In the genomic region with DNA sequence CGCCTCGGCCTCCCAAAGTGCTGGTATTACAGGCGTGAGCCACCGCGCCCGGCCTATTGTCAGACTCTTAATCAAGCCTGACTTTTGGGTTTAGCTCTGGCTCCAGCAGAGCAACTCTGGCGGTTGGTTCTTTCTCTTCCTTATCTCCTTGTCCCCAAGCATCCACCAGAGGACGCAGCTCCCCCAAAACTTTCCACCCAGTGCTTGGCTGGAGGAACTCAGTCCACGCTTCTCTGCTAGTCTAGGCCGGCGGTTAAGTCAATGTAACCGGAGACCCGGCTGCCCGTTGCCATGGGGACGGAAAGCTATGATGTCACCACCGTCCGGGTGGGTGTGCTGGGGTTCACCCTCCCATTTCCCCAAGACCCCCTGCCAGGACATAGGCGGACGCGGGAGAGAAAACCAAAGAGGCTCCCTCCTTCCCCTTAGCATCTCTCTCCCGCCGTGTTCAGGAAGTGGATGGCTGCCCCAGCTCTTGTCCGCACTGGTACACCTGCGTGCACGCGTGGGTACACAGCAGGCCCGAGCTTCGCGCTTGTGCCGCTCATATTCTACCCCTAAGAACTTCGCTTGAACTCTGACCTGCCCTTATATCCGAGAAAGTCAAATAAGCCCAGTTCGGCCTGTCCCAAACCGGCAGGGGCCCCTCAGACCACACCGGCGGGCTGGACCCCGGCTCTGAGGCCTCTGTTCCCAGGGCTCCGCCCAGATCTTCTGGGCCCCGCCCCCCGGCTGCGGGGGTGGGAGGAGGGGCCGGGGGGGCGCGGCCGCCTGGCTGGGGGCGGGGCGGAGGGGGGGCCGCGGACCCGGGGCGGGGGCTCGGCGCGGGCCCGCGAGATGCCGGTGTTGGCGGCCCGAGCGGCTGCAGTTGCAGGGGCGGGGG, we compare ENCODE assay signal across 8 cellular contexts. TPM values are rescaled to one million over a fixed set of nuclear protein-coding genes. Genes with fewer than 3 reads are reported as not detected.
DNase-seq lines count a peak whose midpoint lies in the region; ATAC-seq and TF ChIP-seq lines count a peak whose summit lies in the region.

RND2 (plus strand) TSS at position 825 of the 883 bp plus-strand sequence. CDS start 117 bp downstream, outside the sequence.

- no peaks in the 10 kb centered on the region for H3K27me3 ChIP-seq in SU-DHL-6 (ENCODE audit: low read length)

- no peak within 1 kb of the TSS for H3K27ac ChIP-seq in SU-DHL-6 (ENCODE audit: low read depth, low read length)

- H3K4me2 ChIP-seq in SU-DHL-6 (ENCODE audit: low read depth, low read length, poor library complexity, severe bottlenecking) = peak within 1 kb of the TSS; percentile 57

- ATAC-seq in GM18868 (IDR thresholded peaks at IDR 0.05; ENCODE audit: unreplicated experiment) = peak; percentile 48
- peak; percentile 61 for ATAC-seq in activated naive CD8-positive, alpha-beta T cell treated with anti-CD3 and anti-CD28 coated beads, Interleukin-2, amount 10 ng/mL, durations not matched to agents 7 days and 5 days (ENCODE audit: low read depth)
- peak; percentile 73 for ATAC-seq in Right ventricle myocardium inferior
- ATAC-seq in omental fat pad (ENCODE audit: low FRiP score) = peak; percentile 59

- H3K4me1 Mint-ChIP-seq in activated naive CD8-positive, alpha-beta T cell treated with anti-CD3 and anti-CD28 coated beads, Interleukin-2, amount 10 ng/mL, durations not matched to agents 7 days and 5 days = peaks cover 15% of the 10 kb centered on the region

- intact Hi-C loops in Right ventricle myocardium inferior (cut with DNase I) = loop anchor here (2.0 to 10.0 kb wide), 2 partner anchors 146 to 310 kb away; partner anchors contain the start of gene NBR1

- H4K20me1 ChIP-seq in SU-DHL-6 (ENCODE audit: low read depth, low read length) = no peaks in the 10 kb centered on the region

- peak within 1 kb of the TSS; percentile 41 for H3K4me3 ChIP-seq in SU-DHL-6 (ENCODE audit: insufficient read depth, low read length, poor library complexity, severe bottlenecking)

- TF ChIP-seq CTCF in SU-DHL-6 (IDR thresholded peaks at IDR 0.05; ENCODE audit: insufficient read depth, low read length, poor library complexity, severe bottlenecking) (peak; percentile 66), omental fat pad (IDR thresholded peaks at IDR 0.05) (peak in 1 of 3 donors; percentile 7)

- H3K4me3 Mint-ChIP-seq in activated naive CD8-positive, alpha-beta T cell treated with anti-CD3 and anti-CD28 coated beads, Interleukin-2, amount 10 ng/mL, durations not matched to agents 7 days and 5 days = peak within 1 kb of the TSS; percentile 87

- H3K36me3 ChIP-seq in SU-DHL-6 (ENCODE audit: low read length) = no peaks in the 10 kb centered on the region

- peak within 1 kb of the TSS; percentile 33 for H2AFZ ChIP-seq in SU-DHL-6 (ENCODE audit: low read depth, low read length, severe bottlenecking)

- no peaks in the 10 kb centered on the region for H3K79me2 ChIP-seq in SU-DHL-6 (ENCODE audit: insufficient read depth, low read length)

- no peaks in the 10 kb centered on the region for H3K9me2 ChIP-seq in SU-DHL-6 (replicated peaks; ENCODE audit: insufficient read depth, low read length)

- peak; percentile 99 for DNase-seq in 8988T
- peak; percentile 87 for DNase-seq in NCI-H128 (lab: John Stamatoyannopoulos, UW; ENCODE audit: unreplicated experiment)
- DNase-seq in activated naive CD8-positive, alpha-beta T cell treated with anti-CD3 and anti-CD28 coated beads, Interleukin-2, amount 10 ng/mL, durations not matched to agents 7 days and 5 days = peak; percentile 73
- peak; percentile 90 for DNase-seq in Right ventricle myocardium inferior (ENCODE audit: missing footprints)
- DNase-seq in omental fat pad (ENCODE audit: low spot score) = peak; percentile 75
- peak; percentile 93 for DNase-seq in superior temporal gyrus (ENCODE audit: extremely low spot score)

- H3K9me3 ChIP-seq in SU-DHL-6 (ENCODE audit: insufficient read depth, low read length) = no peaks in the 10 kb centered on the region

- H3K9ac ChIP-seq in SU-DHL-6 (ENCODE audit: low read length) = peak within 1 kb of the TSS; percentile 24

- POLR2A ChIA-PET in activated naive CD8-positive, alpha-beta T cell treated with anti-CD3 and anti-CD28 coated beads, Interleukin-2, amount 10 ng/mL, durations not matched to agents 7 days and 5 days (lab: Charles Lee) = interaction anchor here (0.6 to 1.9 kb wide), 7 partner anchors 10 to 343 kb away, joined by 3 to 18 read pairs (median 11); partner anchors contain the start of genes IFI35 and RPL27

- peaks cover 2% of the 10 kb centered on the region for H3K36me3 Mint-ChIP-seq in activated naive CD8-positive, alpha-beta T cell treated with anti-CD3 and anti-CD28 coated beads, Interleukin-2, amount 10 ng/mL, durations not matched to agents 7 days and 5 days

- peak within 1 kb of the TSS; percentile 43 for H3K27ac Mint-ChIP-seq in activated naive CD8-positive, alpha-beta T cell treated with anti-CD3 and anti-CD28 coated beads, Interleukin-2, amount 10 ng/mL, durations not matched to agents 7 days and 5 days

- no peaks in the 10 kb centered on the region; the same call in 1 of the 2 replicates for H3F3A ChIP-seq in SU-DHL-6 (ENCODE audit: insufficient read depth)

- peaks cover 28% of the 10 kb centered on the region for H3K27me3 Mint-ChIP-seq in activated naive CD8-positive, alpha-beta T cell treated with anti-CD3 and anti-CD28 coated beads, Interleukin-2, amount 10 ng/mL, durations not matched to agents 7 days and 5 days

- no peaks in the 10 kb centered on the region for H3K9me3 Mint-ChIP-seq in activated naive CD8-positive, alpha-beta T cell treated with anti-CD3 and anti-CD28 coated beads, Interleukin-2, amount 10 ng/mL, durations not matched to agents 7 days and 5 days

RNA-seq across cellular contexts. Expression of gene RND2, which starts in this region (rescaled TPM):
- under 1 TPM in 1 of 2 experiments, not detected in 1; 0.14 TPM for total RNA-seq in activated naive CD8-positive, alpha-beta T cell treated with anti-CD3 and anti-CD28 coated beads, Interleukin-2, amount 10 ng/mL, durations not matched to agents 7 days and 5 days
- total RNA-seq in Right ventricle myocardium inferior (1.5 TPM), omental fat pad (1 to 10 TPM in 1 of 4 donors, under 1 TPM in 3; 0.25 to 1.1 (median 0.64) TPM)

Comparison
In these comparisons a context has a peak if more than half of its experiments do, and no peak if none do; other contexts are left out.
1. Peak in DNase-seq and ATAC-seq in activated naive CD8-positive, alpha-beta T cell treated with anti-CD3 and anti-CD28 coated beads, Interleukin-2, amount 10 ng/mL, durations not matched to agents 7 days and 5 days; RNA of the gene not detected or under 1 TPM.